Comparison of ENCODE assay signal across 8 cellular contexts in the genomic region with DNA sequence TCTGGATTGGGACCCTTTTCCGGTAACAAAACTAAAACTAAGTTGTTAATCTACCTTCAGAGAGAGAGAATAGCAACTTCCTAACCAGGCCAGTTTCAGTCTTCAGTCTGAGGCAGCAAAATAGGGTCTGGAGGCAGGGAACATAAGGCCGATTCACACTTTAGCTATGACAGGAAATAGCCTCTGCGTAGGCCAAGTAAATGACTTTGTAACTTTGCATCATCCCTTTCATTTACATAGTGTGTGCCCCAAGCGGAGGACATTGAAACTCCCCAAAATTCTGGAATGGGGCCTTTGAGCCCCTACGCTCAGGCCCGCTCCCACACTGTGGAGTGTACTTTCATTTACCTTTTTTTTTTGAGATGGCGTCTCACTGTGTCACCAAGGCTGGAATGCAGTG. TPM values are rescaled to one million over a fixed set of nuclear protein-coding genes. Genes with fewer than 3 reads are reported as not detected.
DNase-seq lines count a peak whose midpoint lies in the region; ATAC-seq and TF ChIP-seq lines count a peak whose summit lies in the region.

No MANE protein-coding gene starts in this region.

- peak; percentile 18 for ATAC-seq in GM18508 (IDR thresholded peaks at IDR 0.05; ENCODE audit: insufficient read depth, unreplicated experiment)
- peak; percentile 14 for ATAC-seq in HG02623 (IDR thresholded peaks at IDR 0.05; ENCODE audit: unreplicated experiment)
- no peak for ATAC-seq in T-helper 17 cell

- H3K4me3 ChIP-seq in hepatocyte (no peak overlapping the region), testis (no peak overlapping the region)

- H3K4me1 Mint-ChIP-seq in T-helper 17 cell: peaks cover 60% of the 10 kb centered on the region

- TF ChIP-seq CTCF in hepatocyte (IDR thresholded peaks at IDR 0.05; ENCODE audit: poor library complexity) (no peak), testis (IDR thresholded peaks at IDR 0.05) (no peak)

- DNase-seq in T-helper 17 cell: no peak
- DNase-seq in hepatocyte (ENCODE audit: low spot score): no peak
- DNase-seq in testis: no peak
- DNase-seq in AG08396 (ENCODE audit: low spot score): no peak
- DNase-seq in NCI-H1092 treated with DMSO at 0.1 percent for 48 hours (lab: John Stamatoyannopoulos, UW): no peak
- no peak for DNase-seq in glomerular visceral epithelial cell (ENCODE audit: extremely low spot score)

- H3K27me3 Mint-ChIP-seq in T-helper 17 cell: no peaks in the 10 kb centered on the region

- intact Hi-C loops in testis (cut with DNase I; ENCODE audit: low total_unique reads): no loop called here

- no peaks in the 10 kb centered on the region for H3K9me3 ChIP-seq in T-helper 17 cell (ENCODE audit: control insufficient read depth, low read length, poor library complexity, severe bottlenecking)
- no peaks in the 10 kb centered on the region for H3K9me3 ChIP-seq in hepatocyte (ENCODE audit: low read depth)
- no peaks in the 10 kb centered on the region for H3K9me3 ChIP-seq in testis

- H3K27ac Mint-ChIP-seq in T-helper 17 cell: peak overlapping the region; percentile 91

- no peaks in the 10 kb centered on the region for H4K20me1 ChIP-seq in hepatocyte (ENCODE audit: insufficient read depth, poor library complexity, severe bottlenecking)

- 95% methylated on average over 7 of the region's 7 CpGs for WGBS in hepatocyte (ENCODE audit: low lambda C conversion rate, missing lambda C conversion rate)
- WGBS in testis, 2 donors: 86 to 87% methylated on average over 7 of the region's 7 CpGs

- H3K4me3 Mint-ChIP-seq in T-helper 17 cell: peak overlapping the region; percentile 71

- H3K27me3 ChIP-seq in hepatocyte: no peaks in the 10 kb centered on the region
- H3K27me3 ChIP-seq in testis: no peaks in the 10 kb centered on the region

- H2AFZ ChIP-seq in hepatocyte: no peak overlapping the region

- H3K27ac ChIP-seq in hepatocyte: peak overlapping the region; percentile 97
- H3K27ac ChIP-seq in testis: no peak overlapping the region

- H3K4me2 ChIP-seq in hepatocyte: no peak overlapping the region

- H3K79me2 ChIP-seq in hepatocyte: no peaks in the 10 kb centered on the region

- no peaks in the 10 kb centered on the region for H3K36me3 ChIP-seq in hepatocyte (replicated peaks; ENCODE audit: insufficient read depth, low read depth)
- no peaks in the 10 kb centered on the region for H3K36me3 ChIP-seq in testis (ENCODE audit: low read depth, missing control alignments)

- no peaks in the 10 kb centered on the region for H3K9me2 ChIP-seq in hepatocyte (replicated peaks; ENCODE audit: insufficient read depth)

- H3K36me3 Mint-ChIP-seq in T-helper 17 cell (ENCODE audit: low read depth): peaks cover 2% of the 10 kb centered on the region

- H3K4me1 ChIP-seq in hepatocyte (ENCODE audit: insufficient read depth): peaks cover 16% of the 10 kb centered on the region
- peaks cover 6% of the 10 kb centered on the region for H3K4me1 ChIP-seq in testis

- no peak for TF ChIP-seq POLR2A in testis (IDR thresholded peaks at IDR 0.05)

RNA-seq across cellular contexts. Expression of gene UPP1, which starts 1.7 kb away (rescaled TPM):
- total RNA-seq in T-helper 17 cell (10 to 100 TPM; 72.1 to 84.6 TPM), hepatocyte (12.7 and 14.6 TPM in 2 replicates), testis (10 to 100 TPM; 17.2 to 20.8 TPM)
- polyA plus RNA-seq in hepatocyte (38.7 and 50.2 TPM in 2 replicates), testis (ENCODE audit: insufficient read depth, low read depth, low replicate concordance) (13.1 TPM)

RNA-seq across cellular contexts. Expression of gene C7orf57, which starts 52.0 kb away (rescaled TPM):
- total RNA-seq in T-helper 17 cell: under 1 TPM; 0.29 to 0.30 TPM
- total RNA-seq in hepatocyte: 0.43 TPM in 1 of 2 replicates, not detected in the other
- polyA plus RNA-seq in hepatocyte: not detected in 2 replicates
- 10 to 100 TPM in 1 of 2 donors, 1 to 10 TPM in 1; 2.8 to 12.3 TPM for total RNA-seq in testis
- polyA plus RNA-seq in testis (ENCODE audit: insufficient read depth, low read depth, low replicate concordance): 7.8 TPM

RNA-seq across cellular contexts. Expression of gene SUN3, which starts 58.4 kb away (rescaled TPM):
- total RNA-seq in T-helper 17 cell (not detected), hepatocyte (not detected in 2 replicates), testis (10 to 100 TPM; 12.8 to 29.1 TPM)
- polyA plus RNA-seq in hepatocyte (not detected in 2 replicates), testis (ENCODE audit: insufficient read depth, low read depth, low replicate concordance) (64.5 TPM)

Comparison
In these comparisons a context has a peak if more than half of its experiments do, and no peak if none do; other contexts are left out.
1. RNA of gene SUN3, which starts 58.4 kb away (total RNA-seq): 12.8 to 29.1 TPM in testis; not detected in T-helper 17 cell and not detected in hepatocyte; every median in the first group is over 10 times any median in the second.